28 cellular contexts compared by ENCODE assay signal in genomic region chr7:95444796-95445195, GRCh38. TPM values are rescaled to one million over a fixed set of nuclear protein-coding genes. Genes with fewer than 3 reads are reported as not detected.
DNase-seq lines count a peak whose midpoint lies in the region; ATAC-seq, FAIRE-seq and TF ChIP-seq lines count a peak whose summit lies in the region.
"Had no signal": no experiment of that assay in that cellular context is flagged by ENCODE, and none has a peak within 500 bp of the region (broad histone marks: within the 10 kb centered on the region; RNA-seq: fewer than 3 reads in every experiment).

No MANE protein-coding gene starts in this region.

- H3K4me3 Mint-ChIP-seq in nephron, result no peak overlapping the region
- H3K4me3 Mint-ChIP-seq in activated naive CD8-positive, alpha-beta T cell treated with anti-CD3 and anti-CD28 coated beads, Interleukin-2, amount 50 U/mL, for 24 hours, result no peak overlapping the region
- H3K4me3 Mint-ChIP-seq: CD14-positive monocyte; CD4-positive, alpha-beta memory T cell; CD4-positive, CD25-positive, alpha-beta regulatory T cell; CD8-positive, alpha-beta memory T cell had no signal

- CTCF ChIA-PET in HepG2 (lab: Yijun Ruan, JAX; ENCODE audit: low intra/inter-chr PET ratio, low total read pairs), result no interaction called here

- in situ Hi-C loops in HepG2 (cut with HindIII; ENCODE audit: extremely low pct_ligation_motif_present, low pct_unique_long_range_greater_than_20kb) (loop anchor here (5.0 kb wide), 1 partner anchor 33 kb away; no protein-coding TSS in a partner anchor), GM13977 (cut with MboI; ENCODE audit: low pct_unique_long_range_greater_than_20kb, low sequenced_read_pairs, unreplicated experiment) (no loop called here)

- H3K27ac ChIP-seq in liver (ENCODE audit: low read depth in 1 of 2, low read length in 2 of 2) (no peak overlapping the region), HepG2 (ENCODE audit: extremely low read length, insufficient read depth, low read length) (no peak overlapping the region)
- H3K27ac ChIP-seq: 22Rv1, BLaER1 had no signal

- no peak for TF ChIP-seq EP300 in HepG2 (IDR thresholded peaks at IDR 0.05; ENCODE audit: low read depth in 2 of 2, low read length in 2 of 2)
- no peak for TF ChIP-seq EP300 in HepG2 (CRISPR knock-in tag; IDR thresholded peaks at IDR 0.05; ENCODE audit: borderline replicate concordance)

- no peaks in the 10 kb centered on the region; the same call in 1 of the 2 replicates for H4K20me1 ChIP-seq in HepG2 (ENCODE audit: insufficient read depth, low read length)
- H4K20me1 ChIP-seq: BLaER1 had no signal

- no peaks in the 10 kb centered on the region for H3K4me1 Mint-ChIP-seq in nephron
- no peaks in the 10 kb centered on the region for H3K4me1 Mint-ChIP-seq in activated naive CD8-positive, alpha-beta T cell treated with anti-CD3 and anti-CD28 coated beads, Interleukin-2, amount 50 U/mL, for 24 hours
- H3K4me1 Mint-ChIP-seq: CD14-positive monocyte; CD4-positive, alpha-beta memory T cell; CD4-positive, CD25-positive, alpha-beta regulatory T cell; CD8-positive, alpha-beta memory T cell had no signal

- no peaks in the 10 kb centered on the region for H3K79me2 ChIP-seq in HepG2 (ENCODE audit: insufficient read depth, low read length)

- H3K9me3 Mint-ChIP-seq in nephron, result no peaks in the 10 kb centered on the region
- no peaks in the 10 kb centered on the region for H3K9me3 Mint-ChIP-seq in activated naive CD8-positive, alpha-beta T cell treated with anti-CD3 and anti-CD28 coated beads, Interleukin-2, amount 50 U/mL, for 24 hours
- H3K9me3 Mint-ChIP-seq: CD14-positive monocyte; CD4-positive, alpha-beta memory T cell; CD8-positive, alpha-beta memory T cell had no signal

- H3K4me1 ChIP-seq in liver (ENCODE audit: control insufficient read depth in 4 of 4, insufficient read depth in 4 of 4, low read length in 3 of 4) (peaks cover 10 to 26% (median 21%) of the 10 kb centered on the region in 4 donors), HepG2 (ENCODE audit: insufficient read depth, low read length) (peaks cover 54% of the 10 kb centered on the region)
- H3K4me1 ChIP-seq: BE2C, BLaER1 had no signal

- POLR2A ChIA-PET in HepG2 (lab: Yijun Ruan, JAX), result interaction anchor here (1.6 kb wide), 2 partner anchors 10 to 48 kb away, joined by 3 to 6 read pairs; partner anchors contain the start of gene PON2

- H3K27me3 ChIP-seq in liver (ENCODE audit: control insufficient read depth in 4 of 4, insufficient read depth in 4 of 4, low read length in 3 of 4) (no peaks in the 10 kb centered on the region), HepG2 (ENCODE audit: control insufficient read depth in 1 of 2, insufficient read depth in 2 of 2, low read length in 2 of 2) (no peaks in the 10 kb centered on the region)
- H3K27me3 ChIP-seq: BE2C, BLaER1 had no signal

- no peak for TF ChIP-seq POLR2A in HepG2 (IDR thresholded peaks at IDR 0.05; ENCODE audit: insufficient read depth in 1 of 2, low read depth in 2 of 2, low read length in 2 of 2)

- peak overlapping the region; percentile 49 to 70 (median 62) for H3K27ac Mint-ChIP-seq in nephron
- H3K27ac Mint-ChIP-seq in activated naive CD8-positive, alpha-beta T cell treated with anti-CD3 and anti-CD28 coated beads, Interleukin-2, amount 50 U/mL, for 24 hours, result no peak overlapping the region
- H3K27ac Mint-ChIP-seq: CD4-positive, alpha-beta memory T cell; CD4-positive, CD25-positive, alpha-beta regulatory T cell; CD8-positive, alpha-beta memory T cell had no signal

- H3K4me2 ChIP-seq in HepG2 (ENCODE audit: low read depth, low read length), result no peak overlapping the region
- H3K4me2 ChIP-seq: BLaER1 had no signal

- TF ChIP-seq CTCF in liver (IDR thresholded peaks at IDR 0.05; ENCODE audit: low read depth, low read length, missing input control), result no peak
- no peak for TF ChIP-seq CTCF in HepG2 (CRISPR knock-in tag; IDR thresholded peaks at IDR 0.05)
- TF ChIP-seq CTCF in nephron (IDR thresholded peaks at IDR 0.05; ENCODE audit: unreplicated experiment in 3 of 3), result no peak
- no peak for TF ChIP-seq CTCF in GM13977 (IDR thresholded peaks at IDR 0.05; ENCODE audit: extremely low read depth, insufficient read depth, missing control alignments)

- H3K9ac ChIP-seq in liver (ENCODE audit: low read depth in 1 of 2, low read length in 2 of 2), result no peak overlapping the region
- no peak overlapping the region for H3K9ac ChIP-seq in HepG2 (ENCODE audit: insufficient read depth, low read depth, low read length)
- H3K9ac ChIP-seq: BLaER1 had no signal

- TF ChIP-seq RAD21 in liver (IDR thresholded peaks at IDR 0.05) (peak in 1 of 2 donors; percentile 31), HepG2 (CRISPR knock-in tag; IDR thresholded peaks at IDR 0.05) (no peak)

- no peaks in the 10 kb centered on the region for H3K27me3 Mint-ChIP-seq in nephron (ENCODE audit: low read depth)
- H3K27me3 Mint-ChIP-seq in activated naive CD8-positive, alpha-beta T cell treated with anti-CD3 and anti-CD28 coated beads, Interleukin-2, amount 50 U/mL, for 24 hours, result peaks cover 2% of the 10 kb centered on the region
- H3K27me3 Mint-ChIP-seq: CD4-positive, CD25-positive, alpha-beta regulatory T cell had no signal

- no peak overlapping the region for H2AFZ ChIP-seq in HepG2 (ENCODE audit: low read length)

- FAIRE-seq in HepG2 (lab: Jason Lieb, UNC), result no peak
- FAIRE-seq: GM12892, GM19239 had no signal

- intact Hi-C loops in HepG2 (cut with micrococcal nuclease; ENCODE audit: unreplicated experiment), result no loop called here

- H3K9me3 ChIP-seq in liver (ENCODE audit: control insufficient read depth in 4 of 4, low read length in 3 of 4) (no peaks in the 10 kb centered on the region), HepG2 (ENCODE audit: low read length) (no peaks in the 10 kb centered on the region)
- H3K9me3 ChIP-seq: BE2C, BLaER1 had no signal

- ATAC-seq in HepG2, result no peak
- ATAC-seq in activated naive CD8-positive, alpha-beta T cell treated with anti-CD3 and anti-CD28 coated beads, Interleukin-2, amount 50 U/mL, for 24 hours, result no peak

- no peak overlapping the region for H3K4me3 ChIP-seq in liver (ENCODE audit: low read depth in 1 of 3, low read length in 3 of 3)
- H3K4me3 ChIP-seq in HepG2 (replicated peaks in 1 of 3; ENCODE audit: insufficient read depth in 1 of 3, low read depth in 2 of 3, low read length in 3 of 3), result no peak overlapping the region
- H3K4me3 ChIP-seq: BLaER1 had no signal

- BruUV-seq in HepG2 (replicated peaks; lab: Mats Ljungman, UMichigan), result no TSS peak

- DNase-seq in HepG2 (ENCODE audit: low spot score), result no peak
- no peak for DNase-seq in activated naive CD8-positive, alpha-beta T cell treated with anti-CD3 and anti-CD28 coated beads, Interleukin-2, amount 50 U/mL, for 24 hours
- no peak for DNase-seq in GM13977 (ENCODE audit: low spot score)
- DNase-seq: ACHN; BE2C; C1 segment of cervical spinal cord; CD4-positive, alpha-beta memory T cell; CD4-positive, CD25-positive, alpha-beta regulatory T cell; CD8-positive, alpha-beta memory T cell; COR-L47; DMS 273 treated with DMSO at 0.1 percent for 48 hours; DMS153; DMS53; DMS79; DND-41; EL; GF-D8 had no signal

- no peaks in the 10 kb centered on the region for H3K36me3 ChIP-seq in liver (ENCODE audit: control insufficient read depth in 4 of 4, insufficient read depth in 3 of 4, low read depth in 1 of 4, low read length in 3 of 4)
- no peaks in the 10 kb centered on the region for H3K36me3 ChIP-seq in HepG2 (replicated peaks in 1 of 2; ENCODE audit: control insufficient read depth in 1 of 2, insufficient read depth in 2 of 2, low read length in 2 of 2)
- H3K36me3 ChIP-seq: BE2C, BLaER1 had no signal

- 63% methylated on average over 2 of the region's 2 CpGs for WGBS in liver
- WGBS in HepG2 (ENCODE audit: low lambda C conversion rate), result 92% methylated on average over 2 of the region's 2 CpGs

- H3K36me3 Mint-ChIP-seq in nephron (ENCODE audit: low read depth), result no peaks in the 10 kb centered on the region
- H3K36me3 Mint-ChIP-seq in activated naive CD8-positive, alpha-beta T cell treated with anti-CD3 and anti-CD28 coated beads, Interleukin-2, amount 50 U/mL, for 24 hours (ENCODE audit: low read depth), result no peaks in the 10 kb centered on the region
- H3K36me3 Mint-ChIP-seq: CD14-positive monocyte; CD4-positive, alpha-beta memory T cell; CD4-positive, CD25-positive, alpha-beta regulatory T cell; CD8-positive, alpha-beta memory T cell had no signal

RNA-seq across cellular contexts. Expression of gene PON2, which starts 10.0 kb away (rescaled TPM):
- total RNA-seq in liver (100 to 1,000 TPM; 145 to 193 TPM), HepG2 (2016; rRNA removed; fragmentation: Illumina TruSeq; extraction: Trizol) (110 and 202 TPM in 2 replicates)
- polyA plus RNA-seq in liver (100 to 1,000 TPM in 1 of 2 donors, 10 to 100 TPM in 1; 99.1 to 276 TPM), HepG2 (2011; rRNA removed) (159 and 217 TPM in 2 replicates)
- total RNA-seq in HepG2 (2016; cell fraction: cytosol; rRNA removed; fragmentation: Illumina TruSeq; extraction: Trizol; ENCODE audit: low read depth), result 52.8 and 60.2 TPM in 2 replicates
- 109 and 195 TPM in 2 replicates for total RNA-seq in HepG2 (2016; cell fraction: insoluble cytoplasmic fraction; rRNA removed; fragmentation: Illumina TruSeq; extraction: Trizol)
- total RNA-seq in HepG2 (2016; cell fraction: membrane; rRNA removed; fragmentation: Illumina TruSeq; extraction: Trizol), result 97.0 and 101 TPM in 2 replicates
- total RNA-seq in HepG2 (2016; cell fraction: nucleus; rRNA removed; fragmentation: Illumina TruSeq; extraction: Trizol), result 222 and 258 TPM in 2 replicates
- 99.2 and 139 TPM in 2 replicates for polyA plus RNA-seq in HepG2 (2011; cell fraction: cytosol; rRNA removed)
- 142 and 167 TPM in 2 replicates for polyA plus RNA-seq in HepG2 (2011; cell fraction: nucleus; rRNA removed)
- 102 and 115 TPM in 2 replicates for polyA plus RNA-seq in HepG2 (2012)
- polyA plus RNA-seq in HepG2 (2016; cell fraction: cytosol; fragmentation: Illumina TruSeq; extraction: Trizol; ENCODE audit: low read depth), result 57.5 and 75.0 TPM in 2 replicates
- 108 and 112 TPM in 2 replicates for polyA plus RNA-seq in HepG2 (2016; cell fraction: insoluble cytoplasmic fraction; fragmentation: Illumina TruSeq; extraction: Trizol; ENCODE audit: low read depth)
- polyA plus RNA-seq in HepG2 (2016; cell fraction: membrane; fragmentation: Illumina TruSeq; extraction: Trizol; ENCODE audit: low read depth), result 74.8 and 84.0 TPM in 2 replicates
- 386 and 414 TPM in 2 replicates for polyA plus RNA-seq in HepG2 (2016; cell fraction: nucleus; fragmentation: Illumina TruSeq; extraction: Trizol; ENCODE audit: insufficient read depth, low read depth)
- 48.7 and 53.2 TPM in 2 replicates for polyA minus RNA-seq in HepG2 (2011; rRNA and poly(A)+ RNA removed; ENCODE audit: low replicate concordance)
- polyA minus RNA-seq in HepG2 (2011; cell fraction: cytosol; rRNA and poly(A)+ RNA removed), result 58.1 and 61.9 TPM in 2 replicates
- polyA minus RNA-seq in HepG2 (2011; cell fraction: nucleus; rRNA and poly(A)+ RNA removed), result 145 and 155 TPM in 2 replicates

RNA-seq across cellular contexts. Expression of gene ASB4, which starts 40.9 kb away (rescaled TPM):
- total RNA-seq in liver (under 1 TPM; 0.09 to 0.50 TPM), HepG2 (2016; rRNA removed; fragmentation: Illumina TruSeq; extraction: Trizol) (1.1 and 1.3 TPM in 2 replicates)
- polyA plus RNA-seq in liver (1 to 10 TPM in 1 of 2 donors, under 1 TPM in 1; 0.27 to 1.1 TPM), HepG2 (2011; rRNA removed) (2.6 and 4.0 TPM in 2 replicates)
- total RNA-seq in HepG2 (2016; cell fraction: cytosol; rRNA removed; fragmentation: Illumina TruSeq; extraction: Trizol; ENCODE audit: low read depth), result 0.10 TPM in 1 of 2 replicates, not detected in the other
- total RNA-seq in HepG2 (2016; cell fraction: insoluble cytoplasmic fraction; rRNA removed; fragmentation: Illumina TruSeq; extraction: Trizol), result 1.2 and 1.5 TPM in 2 replicates
- total RNA-seq in HepG2 (2016; cell fraction: membrane; rRNA removed; fragmentation: Illumina TruSeq; extraction: Trizol), result 0.56 and 0.62 TPM in 2 replicates
- 0.78 and 1.3 TPM in 2 replicates for total RNA-seq in HepG2 (2016; cell fraction: nucleus; rRNA removed; fragmentation: Illumina TruSeq; extraction: Trizol)
- 2.1 and 3.2 TPM in 2 replicates for polyA plus RNA-seq in HepG2 (2011; cell fraction: cytosol; rRNA removed)
- polyA plus RNA-seq in HepG2 (2011; cell fraction: nucleus; rRNA removed), result 1.5 and 2.5 TPM in 2 replicates
- 0.56 and 0.99 TPM in 2 replicates for polyA plus RNA-seq in HepG2 (2012)
- polyA plus RNA-seq in HepG2 (2016; cell fraction: cytosol; fragmentation: Illumina TruSeq; extraction: Trizol; ENCODE audit: low read depth), result 0.06 and 0.18 TPM in 2 replicates
- polyA plus RNA-seq in HepG2 (2016; cell fraction: insoluble cytoplasmic fraction; fragmentation: Illumina TruSeq; extraction: Trizol; ENCODE audit: low read depth), result 1.1 and 1.6 TPM in 2 replicates
- 0.07 and 0.22 TPM in 2 replicates for polyA plus RNA-seq in HepG2 (2016; cell fraction: membrane; fragmentation: Illumina TruSeq; extraction: Trizol; ENCODE audit: low read depth)
- 0.38 and 0.68 TPM in 2 replicates for polyA plus RNA-seq in HepG2 (2016; cell fraction: nucleus; fragmentation: Illumina TruSeq; extraction: Trizol; ENCODE audit: insufficient read depth, low read depth)
- polyA minus RNA-seq in HepG2 (2011; rRNA and poly(A)+ RNA removed; ENCODE audit: low replicate concordance), result 0.37 and 10.4 TPM in 2 replicates
- 1.1 and 1.7 TPM in 2 replicates for polyA minus RNA-seq in HepG2 (2011; cell fraction: cytosol; rRNA and poly(A)+ RNA removed)
- polyA minus RNA-seq in HepG2 (2011; cell fraction: nucleus; rRNA and poly(A)+ RNA removed), result 4.5 and 6.1 TPM in 2 replicates
- total RNA-seq: A172; A673; CD4-positive, alpha-beta memory T cell; CD4-positive, CD25-positive, alpha-beta regulatory T cell; CD8-positive, alpha-beta memory T cell; G401 had no signal
- polyA plus RNA-seq: CD14-positive monocyte; CD4-positive, alpha-beta memory T cell; CD4-positive, CD25-positive, alpha-beta regulatory T cell; CD8-positive, alpha-beta memory T cell had no signal

RNA-seq across cellular contexts. Expression of gene PON3, which starts 48.6 kb away (rescaled TPM):
- total RNA-seq in liver (100 to 1,000 TPM in 1 of 2 donors, 10 to 100 TPM in 1; 60.0 to 256 TPM), HepG2 (2016; rRNA removed; fragmentation: Illumina TruSeq; extraction: Trizol) (14.1 and 23.6 TPM in 2 replicates)
- polyA plus RNA-seq in liver (100 to 1,000 TPM; 237 to 476 TPM), HepG2 (2011; rRNA removed) (26.6 and 37.8 TPM in 2 replicates)
- 4.1 and 7.1 TPM in 2 replicates for total RNA-seq in HepG2 (2016; cell fraction: cytosol; rRNA removed; fragmentation: Illumina TruSeq; extraction: Trizol; ENCODE audit: low read depth)
- 14.7 and 22.2 TPM in 2 replicates for total RNA-seq in HepG2 (2016; cell fraction: insoluble cytoplasmic fraction; rRNA removed; fragmentation: Illumina TruSeq; extraction: Trizol)
- total RNA-seq in HepG2 (2016; cell fraction: membrane; rRNA removed; fragmentation: Illumina TruSeq; extraction: Trizol), result 7.8 and 8.2 TPM in 2 replicates
- total RNA-seq in HepG2 (2016; cell fraction: nucleus; rRNA removed; fragmentation: Illumina TruSeq; extraction: Trizol), result 25.7 and 30.5 TPM in 2 replicates
- polyA plus RNA-seq in HepG2 (2011; cell fraction: cytosol; rRNA removed), result 21.3 and 25.9 TPM in 2 replicates
- 11.6 and 12.4 TPM in 2 replicates for polyA plus RNA-seq in HepG2 (2011; cell fraction: nucleus; rRNA removed)
- polyA plus RNA-seq in HepG2 (2012), result 11.8 and 15.7 TPM in 2 replicates
- polyA plus RNA-seq in HepG2 (2016; cell fraction: cytosol; fragmentation: Illumina TruSeq; extraction: Trizol; ENCODE audit: low read depth), result 4.5 and 6.8 TPM in 2 replicates
- polyA plus RNA-seq in HepG2 (2016; cell fraction: insoluble cytoplasmic fraction; fragmentation: Illumina TruSeq; extraction: Trizol; ENCODE audit: low read depth), result 12.0 and 12.8 TPM in 2 replicates
- polyA plus RNA-seq in HepG2 (2016; cell fraction: membrane; fragmentation: Illumina TruSeq; extraction: Trizol; ENCODE audit: low read depth), result 6.8 and 8.2 TPM in 2 replicates
- polyA plus RNA-seq in HepG2 (2016; cell fraction: nucleus; fragmentation: Illumina TruSeq; extraction: Trizol; ENCODE audit: insufficient read depth, low read depth), result 30.2 and 30.3 TPM in 2 replicates
- polyA minus RNA-seq in HepG2 (2011; rRNA and poly(A)+ RNA removed; ENCODE audit: low replicate concordance), result 5.1 TPM in 1 of 2 replicates, not detected in the other
- polyA minus RNA-seq in HepG2 (2011; cell fraction: cytosol; rRNA and poly(A)+ RNA removed), result 6.0 and 6.8 TPM in 2 replicates
- polyA minus RNA-seq in HepG2 (2011; cell fraction: nucleus; rRNA and poly(A)+ RNA removed), result 32.6 and 37.8 TPM in 2 replicates
- total RNA-seq: A172; A673; CD4-positive, alpha-beta memory T cell; CD4-positive, CD25-positive, alpha-beta regulatory T cell; CD8-positive, alpha-beta memory T cell; Daoy; G401 had no signal
- polyA plus RNA-seq: CD14-positive monocyte; CD4-positive, alpha-beta memory T cell; CD4-positive, CD25-positive, alpha-beta regulatory T cell; CD8-positive, alpha-beta memory T cell had no signal
